ENCODE assay signal across 20 cellular contexts in genomic region chr11:126134461-126135155, GRCh38.
"Had no signal": no experiment of that assay in that cellular context is flagged by ENCODE, and none has a peak within 500 bp of the region (broad histone marks: within the 10 kb centered on the region; RNA-seq: fewer than 3 reads in every experiment).

No MANE protein-coding gene starts in this region.

- ATAC-seq: activated T-helper 17 cell treated with anti-CD3 and anti-CD28 coated beads, Interleukin-2, amount 50 U/mL, for 72 hours; gastroesophageal sphincter; stimulated activated naive CD8-positive, alpha-beta T cell treated with anti-CD3 and anti-CD28 coated beads, Interleukin-15, Interleukin-2, amounts not matched to agents 100 U/mL and 50 U/mL, for 24 hours; T-cell had no signal

- FAIRE-seq: astrocyte, islet of Langerhans had no signal

- H3K4me3 ChIP-seq: breast epithelium, colonic mucosa, esophagus squamous epithelium, gastroesophageal sphincter, ovary, prostate gland, tibial nerve, vagina had no signal

- H3K36me3 ChIP-seq: breast epithelium, colonic mucosa, esophagus squamous epithelium, gastroesophageal sphincter, ovary, prostate gland, tibial nerve, vagina had no signal

- H3K9me3 ChIP-seq: breast epithelium, colonic mucosa, esophagus squamous epithelium, gastroesophageal sphincter, ovary, prostate gland, tibial nerve, vagina had no signal

- H3K4me1 ChIP-seq: breast epithelium, colonic mucosa, prostate gland had no signal

- H3K27ac ChIP-seq: breast epithelium, colonic mucosa, esophagus squamous epithelium, gastroesophageal sphincter, prostate gland, tibial nerve, vagina had no signal

- DNase-seq: activated CD4-positive, alpha-beta T cell treated with anti-CD3 and anti-CD28 coated beads for 1 hour; activated CD8-positive, alpha-beta memory T cell treated with anti-CD3 and anti-CD28 coated beads, Interleukin-2, amount 50 U/mL, for 4 hours; activated T-cell treated with anti-CD3 and anti-CD28 coated beads, Interleukin-2, amount 50 U/mL, for 24 hours; colonic mucosa; esophagus squamous epithelium; head of caudate nucleus; naive B cell; stimulated activated CD4-positive, alpha-beta T cell treated with anti-CD3 and anti-CD28 coated beads, Interleukin-12 subunit alpha, Interleukin-12 subunit beta, amount 100 ng/mL, for 4 hours; stimulated activated CD4-positive, alpha-beta T cell treated with anti-CD3 and anti-CD28 coated beads, Interleukin-4, amount 100 ng/mL, for 4 hours; stimulated activated naive CD8-positive, alpha-beta T cell treated with anti-CD3 and anti-CD28 coated beads, Interleukin-15, Interleukin-2, amounts not matched to agents 100 U/mL and 50 U/mL, for 24 hours; T-cell had no signal

- H3K27me3 ChIP-seq: breast epithelium, colonic mucosa, gastroesophageal sphincter, ovary, tibial nerve, vagina had no signal
